1 cellular context compared by ENCODE assay signal in genomic region chr15:55535436-55535835, GRCh38.
TF ChIP-seq lines count a peak whose summit lies in the region.

No MANE protein-coding gene starts in this region.

TF ChIP-seq in HepG2, 621 proteins besides CTCF, POLR2A, EP300 and RAD21:
- TF ChIP-seq ZFP41 (CRISPR knock-in tag; IDR thresholded peaks at IDR 0.05; ENCODE audit: borderline replicate concordance), result no peak
- no peak for TF ChIP-seq TBX3 (IDR thresholded peaks at IDR 0.05; ENCODE audit: borderline replicate concordance)
- no peak for TF ChIP-seq ZNF142 (CRISPR knock-in tag; IDR thresholded peaks at IDR 0.05)
- no peak for TF ChIP-seq EHMT2 (IDR thresholded peaks at IDR 0.05; ENCODE audit: borderline replicate concordance, low read depth, low read length)
- no peak for TF ChIP-seq ZNF619 (CRISPR knock-in tag; IDR thresholded peaks at IDR 0.05)
- TF ChIP-seq ZNF224 (CRISPR knock-in tag; IDR thresholded peaks at IDR 0.05), result no peak
- no peak for TF ChIP-seq ATF6 (CRISPR knock-in tag; conservative IDR thresholded peaks at IDR 0.05)
- no peak for TF ChIP-seq GLMP (CRISPR knock-in tag; IDR thresholded peaks at IDR 0.05; ENCODE audit: borderline replicate concordance)
- no peak for TF ChIP-seq TFAP4 (IDR thresholded peaks at IDR 0.05; ENCODE audit: borderline replicate concordance, low read depth)
- no peak for TF ChIP-seq HNRNPH1 (optimal IDR thresholded peaks at IDR 0.05; ENCODE audit: low read depth, low read length)
